ENCODE assay signal across 19 cellular contexts in genomic region chr17:81741049-81741593, GRCh38. TPM values are rescaled to one million over a fixed set of nuclear protein-coding genes. Genes with fewer than 3 reads are reported as not detected.
A peak's percentile ranks its signal among the peaks of the same experiment; 100 is the strongest.
DNase-seq lines count a peak whose midpoint lies in the region; ATAC-seq and TF ChIP-seq lines count a peak whose summit lies in the region.
"Had no signal": no experiment of that assay in that cellular context is flagged by ENCODE, and none has a peak within 500 bp of the region (broad histone marks: within the 10 kb centered on the region; RNA-seq: fewer than 3 reads in every experiment).

No MANE protein-coding gene starts in this region.

- H3K4me2 ChIP-seq in GM23338, result no peak overlapping the region

- H3K9me3 Mint-ChIP-seq in GM23338 (no peaks in the 10 kb centered on the region), osteocyte (ENCODE audit: unreplicated experiment) (no peaks in the 10 kb centered on the region)
- no peaks in the 10 kb centered on the region for H3K9me3 Mint-ChIP-seq in dendritic cell treated with granulocyte-macrophage colony-stimulating factor and Interleukin-4, amounts not matched to agents 40 ng/mL and 50 ng/mL, for 4 days
- H3K9me3 Mint-ChIP-seq in CD8-positive, alpha-beta T cell, result no peaks in the 10 kb centered on the region
- H3K9me3 Mint-ChIP-seq: naive thymus-derived CD8-positive, alpha-beta T cell; T-helper 2 cell treated with Interferon-gamma antibody and Interleukin-4, amounts not matched to agents 5 μg/mL and 100 μg/mL, for 36 hours had no signal

- no peaks in the 10 kb centered on the region for H3K36me3 ChIP-seq in GM23338 (ENCODE audit: insufficient read depth)
- no peaks in the 10 kb centered on the region for H3K36me3 ChIP-seq in Panc1 (ENCODE audit: control insufficient read depth, insufficient read depth, low read length)
- no peaks in the 10 kb centered on the region for H3K36me3 ChIP-seq in CD8-positive, alpha-beta T cell (ENCODE audit: insufficient read depth, low read length)
- H3K36me3 ChIP-seq: colonic mucosa, suprapubic skin, WERI-Rb-1 had no signal

- H3K27ac Mint-ChIP-seq in GM23338 (no peak overlapping the region), osteocyte (ENCODE audit: unreplicated experiment) (no peak overlapping the region)
- H3K27ac Mint-ChIP-seq in dendritic cell treated with granulocyte-macrophage colony-stimulating factor and Interleukin-4, amounts not matched to agents 40 ng/mL and 50 ng/mL, for 4 days, result peak overlapping the region; percentile 55
- no peak overlapping the region for H3K27ac Mint-ChIP-seq in CD8-positive, alpha-beta T cell
- H3K27ac Mint-ChIP-seq: H9; naive thymus-derived CD8-positive, alpha-beta T cell; T-helper 2 cell treated with Interferon-gamma antibody and Interleukin-4, amounts not matched to agents 5 μg/mL and 100 μg/mL, for 36 hours had no signal

- no TSS peak for BruUV-seq in Panc1 (replicated peaks; lab: Mats Ljungman, UMichigan)

- intact Hi-C loops in Panc1 (cut with micrococcal nuclease; ENCODE audit: unreplicated experiment), result no loop called here
- intact Hi-C loops in dendritic cell treated with granulocyte-macrophage colony-stimulating factor and Interleukin-4, amounts not matched to agents 40 ng/mL and 50 ng/mL, for 4 days (cut with micrococcal nuclease), result no loop called here
- intact Hi-C loops in CD8-positive, alpha-beta T cell (cut with DNase I, micrococcal nuclease), result no loop called here

- no peaks in the 10 kb centered on the region for H3K9me3 ChIP-seq in Panc1 (ENCODE audit: control insufficient read depth, insufficient read depth, low read depth, low read length)
- no peaks in the 10 kb centered on the region for H3K9me3 ChIP-seq in CD8-positive, alpha-beta T cell (ENCODE audit: low read length)
- H3K9me3 ChIP-seq: colonic mucosa, suprapubic skin had no signal

- H3F3A ChIP-seq in GM23338 (replicated peaks; ENCODE audit: low read depth), result no peaks in the 10 kb centered on the region

- H3K4me1 Mint-ChIP-seq in GM23338 (no peaks in the 10 kb centered on the region), osteocyte (ENCODE audit: unreplicated experiment) (no peaks in the 10 kb centered on the region)
- H3K4me1 Mint-ChIP-seq in dendritic cell treated with granulocyte-macrophage colony-stimulating factor and Interleukin-4, amounts not matched to agents 40 ng/mL and 50 ng/mL, for 4 days (ENCODE audit: low read depth), result peaks cover 19% of the 10 kb centered on the region
- peaks cover 2% of the 10 kb centered on the region for H3K4me1 Mint-ChIP-seq in CD8-positive, alpha-beta T cell (ENCODE audit: low read depth)
- H3K4me1 Mint-ChIP-seq: H9 had no signal

- H3K27me3 ChIP-seq in GM23338 (ENCODE audit: insufficient read depth) (no peaks in the 10 kb centered on the region), Panc1 (ENCODE audit: control insufficient read depth, insufficient read depth, low read length) (no peaks in the 10 kb centered on the region)
- no peaks in the 10 kb centered on the region for H3K27me3 ChIP-seq in CD8-positive, alpha-beta T cell (ENCODE audit: insufficient read depth, low read length)

- H3K4me1 ChIP-seq in GM23338 (ENCODE audit: insufficient read depth) (no peaks in the 10 kb centered on the region), Panc1 (ENCODE audit: control insufficient read depth, insufficient read depth, low read length) (no peaks in the 10 kb centered on the region)
- no peaks in the 10 kb centered on the region for H3K4me1 ChIP-seq in CD8-positive, alpha-beta T cell (ENCODE audit: insufficient read depth, low read length)

- H3K4me3 Mint-ChIP-seq in GM23338 (no peak overlapping the region), osteocyte (ENCODE audit: unreplicated experiment) (no peak overlapping the region)
- no peak overlapping the region for H3K4me3 Mint-ChIP-seq in dendritic cell treated with granulocyte-macrophage colony-stimulating factor and Interleukin-4, amounts not matched to agents 40 ng/mL and 50 ng/mL, for 4 days
- H3K4me3 Mint-ChIP-seq in CD8-positive, alpha-beta T cell, result no peak overlapping the region
- H3K4me3 Mint-ChIP-seq: T-helper 2 cell treated with Interferon-gamma antibody and Interleukin-4, amounts not matched to agents 5 μg/mL and 100 μg/mL, for 36 hours had no signal

- CTCF ChIA-PET in Panc1 (lab: Charles Lee), result no interaction called here
- CTCF ChIA-PET in CD8-positive, alpha-beta T cell (lab: Charles Lee), result interaction anchor here (0.6 kb wide), 1 partner anchor 627 kb away, joined by 4 read pairs; no protein-coding TSS in a partner anchor

- no peaks in the 10 kb centered on the region for H3K36me3 Mint-ChIP-seq in GM23338 (ENCODE audit: low read depth)
- H3K36me3 Mint-ChIP-seq in dendritic cell treated with granulocyte-macrophage colony-stimulating factor and Interleukin-4, amounts not matched to agents 40 ng/mL and 50 ng/mL, for 4 days (ENCODE audit: low read depth), result no peaks in the 10 kb centered on the region
- H3K36me3 Mint-ChIP-seq in osteocyte (ENCODE audit: unreplicated experiment), result no peaks in the 10 kb centered on the region
- no peaks in the 10 kb centered on the region for H3K36me3 Mint-ChIP-seq in CD8-positive, alpha-beta T cell
- H3K36me3 Mint-ChIP-seq: naive thymus-derived CD8-positive, alpha-beta T cell had no signal

- H3K4me3 ChIP-seq in GM23338, result no peak overlapping the region
- H3K4me3 ChIP-seq in Panc1 (ENCODE audit: low read depth in 2 of 2, low read length in 2 of 2), result no peak overlapping the region
- no peak overlapping the region for H3K4me3 ChIP-seq in CD8-positive, alpha-beta T cell (ENCODE audit: low read depth, low read length)
- H3K4me3 ChIP-seq: colonic mucosa, suprapubic skin had no signal

- no peaks in the 10 kb centered on the region for H3K9me2 ChIP-seq in GM23338 (ENCODE audit: insufficient read depth)

- POLR2A ChIA-PET in Panc1 (lab: Charles Lee), result interaction anchor here (0.6 kb wide), 1 partner anchor 20 kb away, joined by 9 read pairs; no protein-coding TSS in a partner anchor
- POLR2A ChIA-PET in CD8-positive, alpha-beta T cell (lab: Charles Lee), result no interaction called here

- H4K20me1 ChIP-seq in GM23338 (replicated peaks; ENCODE audit: insufficient read depth), result no peaks in the 10 kb centered on the region

- H3K79me2 ChIP-seq in GM23338 (replicated peaks; ENCODE audit: insufficient read depth), result no peaks in the 10 kb centered on the region

- in situ Hi-C loops in Panc1 (cut with HindIII; ENCODE audit: low pct_unique_long_range_greater_than_20kb, low sequenced_read_pairs), result no loop called here

- DNase-seq in GM23338 (ENCODE audit: low spot score) (no peak), Panc1 (ENCODE audit: low read depth, low spot score) (no peak), osteocyte (ENCODE audit: extremely low spot score, unreplicated experiment) (peak; percentile 81), glomerular visceral epithelial cell (ENCODE audit: extremely low spot score) (no peak), NCI-H510A (lab: John Stamatoyannopoulos, UW) (no peak)
- DNase-seq in CD8-positive, alpha-beta T cell, result no peak
- DNase-seq: activated CD8-positive, alpha-beta memory T cell treated with anti-CD3 and anti-CD28 coated beads, Interleukin-2, amount 50 U/mL, for 48 hours; activated gamma-delta T cell; colonic mucosa; DMS153; H9; mesendoderm; naive thymus-derived CD8-positive, alpha-beta T cell; NCI-H1930; NCI-H446; WERI-Rb-1 had no signal

- 0 out of 2 replicates have a peak overlapping the region, but pooled peaks have one; percentile 28 for H2AFZ ChIP-seq in GM23338

- ATAC-seq in GM23338, result peak; percentile 76
- peak; percentile 52 for ATAC-seq in Panc1
- ATAC-seq in CD8-positive, alpha-beta T cell, result no peak

- H3K27me3 Mint-ChIP-seq in GM23338 (ENCODE audit: insufficient read depth, low read depth, poor library complexity), result peaks cover 6% of the 10 kb centered on the region
- peaks cover 28% of the 10 kb centered on the region for H3K27me3 Mint-ChIP-seq in dendritic cell treated with granulocyte-macrophage colony-stimulating factor and Interleukin-4, amounts not matched to agents 40 ng/mL and 50 ng/mL, for 4 days
- H3K27me3 Mint-ChIP-seq in osteocyte (ENCODE audit: unreplicated experiment), result no peaks in the 10 kb centered on the region
- H3K27me3 Mint-ChIP-seq in CD8-positive, alpha-beta T cell (ENCODE audit: low read depth), result peaks cover 6% of the 10 kb centered on the region

- H3K27ac ChIP-seq in GM23338 (ENCODE audit: low read depth) (no peak overlapping the region), Panc1 (ENCODE audit: low read length) (no peak overlapping the region)
- H3K27ac ChIP-seq in CD8-positive, alpha-beta T cell (ENCODE audit: low read depth, low read length), result no peak overlapping the region
- H3K27ac ChIP-seq: colonic mucosa, suprapubic skin had no signal

- TF ChIP-seq CTCF in GM23338 (conservative IDR thresholded peaks at IDR 0.05; ENCODE audit: low read depth in 2 of 2), result no peak
- TF ChIP-seq CTCF in Panc1 (IDR thresholded peaks at IDR 0.05), result no peak
- TF ChIP-seq CTCF in osteocyte (IDR thresholded peaks at IDR 0.05), result no peak
- TF ChIP-seq CTCF in CD8-positive, alpha-beta T cell (IDR thresholded peaks at IDR 0.05), result no peak

TF ChIP-seq in GM23338, 12 proteins besides CTCF, POLR2A, EP300 and RAD21 (continues in another document):
- TF ChIP-seq JUNB (IDR thresholded peaks at IDR 0.05; ENCODE audit: unreplicated experiment) (no peak), EZH2phosphoT487 (IDR thresholded peaks at IDR 0.05; ENCODE audit: unreplicated experiment) (no peak), CREB1 (CRISPR knock-in tag; IDR thresholded peaks at IDR 0.05; ENCODE audit: low read depth) (no peak)

RNA-seq across cellular contexts. Expression of gene SLC25A10, which starts 29.0 kb away (rescaled TPM):
- total RNA-seq in GM23338 (2014; rRNA removed; shearing (Covaris generic)), result 37.1 and 47.4 TPM in 2 replicates
- polyA plus RNA-seq in GM23338 (2016; fragmentation: Nextera tagmentation; extraction: Ambion mirVana), result 25.7 TPM in 2 replicates
- total RNA-seq in Panc1 (2021; ENCODE audit: unreplicated experiment), result 81.2 TPM
- 87.0 TPM for polyA plus RNA-seq in Panc1 (2012; ENCODE audit: insufficient read length)
- total RNA-seq in osteocyte, result 8.0 and 9.5 TPM in 2 replicates
- total RNA-seq in CD8-positive, alpha-beta T cell, result 1 to 10 TPM; 3.7 to 5.4 TPM

RNA-seq across cellular contexts. Expression of gene MRPL12, which starts 38.0 kb away (rescaled TPM):
- 50.9 and 53.2 TPM in 2 replicates for total RNA-seq in GM23338 (2014; rRNA removed; shearing (Covaris generic))
- polyA plus RNA-seq in GM23338 (2016; fragmentation: Nextera tagmentation; extraction: Ambion mirVana), result 140 and 153 TPM in 2 replicates
- total RNA-seq in Panc1 (2021; ENCODE audit: unreplicated experiment) (157 TPM), osteocyte (47.9 and 51.1 TPM in 2 replicates)
- 199 TPM for polyA plus RNA-seq in Panc1 (2012; ENCODE audit: insufficient read length)
- 10 to 100 TPM; 33.2 to 36.6 TPM for total RNA-seq in CD8-positive, alpha-beta T cell

RNA-seq across cellular contexts. Expression of gene HGS, which starts 57.3 kb away (rescaled TPM):
- 66.9 and 90.2 TPM in 2 replicates for total RNA-seq in GM23338 (2014; rRNA removed; shearing (Covaris generic))
- polyA plus RNA-seq in GM23338 (2016; fragmentation: Nextera tagmentation; extraction: Ambion mirVana), result 59.0 and 59.4 TPM in 2 replicates
- 240 TPM for total RNA-seq in Panc1 (2021; ENCODE audit: unreplicated experiment)
- 264 TPM for polyA plus RNA-seq in Panc1 (2012; ENCODE audit: insufficient read length)
- 111 and 117 TPM in 2 replicates for total RNA-seq in osteocyte
- 100 to 1,000 TPM; 121 to 126 TPM for total RNA-seq in CD8-positive, alpha-beta T cell

RNA-seq across cellular contexts. Expression of gene ARL16, which starts 57.5 kb away (rescaled TPM):
- 41.3 and 54.9 TPM in 2 replicates for total RNA-seq in GM23338 (2014; rRNA removed; shearing (Covaris generic))
- 39.6 and 40.4 TPM in 2 replicates for polyA plus RNA-seq in GM23338 (2016; fragmentation: Nextera tagmentation; extraction: Ambion mirVana)
- total RNA-seq in Panc1 (2021; ENCODE audit: unreplicated experiment) (52.7 TPM), osteocyte (41.7 and 46.3 TPM in 2 replicates)
- polyA plus RNA-seq in Panc1 (2012; ENCODE audit: insufficient read length), result 48.7 TPM
- total RNA-seq in CD8-positive, alpha-beta T cell, result 10 to 100 TPM; 14.3 to 16.4 TPM
